16 cellular contexts compared by ENCODE assay signal in genomic region chr5:55102345-55102744, GRCh38. TPM values are rescaled to one million over a fixed set of nuclear protein-coding genes. Genes with fewer than 3 reads are reported as not detected.
DNase-seq lines count a peak whose midpoint lies in the region; ATAC-seq, FAIRE-seq and TF ChIP-seq lines count a peak whose summit lies in the region.
"Had no signal": no experiment of that assay in that cellular context is flagged by ENCODE, and none has a peak within 500 bp of the region (broad histone marks: within the 10 kb centered on the region; RNA-seq: fewer than 3 reads in every experiment).

GZMA (plus strand) TSS chr5:55102646; CDS start chr5:55102683, 37 bp downstream.

- H3K9me3 ChIP-seq in DND-41 (ENCODE audit: insufficient read depth, low read length, severe bottlenecking) = no peaks in the 10 kb centered on the region
- no peaks in the 10 kb centered on the region for H3K9me3 ChIP-seq in lower lobe of right lung
- H3K9me3 ChIP-seq in hepatocyte (ENCODE audit: low read depth) = no peaks in the 10 kb centered on the region
- H3K9me3 ChIP-seq: Caco-2, SJSA1 had no signal

- H3K4me3 ChIP-seq in DND-41 (ENCODE audit: low read depth in 1 of 2, low read length in 2 of 2) = peak within 1 kb of the TSS in 1 of 2 experiments; percentile 50; a peak in 2 of 4 replicates
- peak within 1 kb of the TSS; percentile 12 for H3K4me3 ChIP-seq in lower lobe of right lung
- no peak within 1 kb of the TSS for H3K4me3 ChIP-seq in hepatocyte
- H3K4me3 ChIP-seq: left ventricle myocardium inferior, SJSA1 had no signal

- peak within 1 kb of the TSS; percentile 38 for H3K4me3 Mint-ChIP-seq in activated T-cell treated with anti-CD3 and anti-CD28 coated beads, Interleukin-2, amount 50 U/mL, for 24 hours
- H3K4me3 Mint-ChIP-seq: type B pancreatic cell had no signal

- H3K27me3 ChIP-seq in DND-41 (ENCODE audit: insufficient read depth, low read length, poor library complexity) (no peaks in the 10 kb centered on the region), lower lobe of right lung (ENCODE audit: low read depth) (no peaks in the 10 kb centered on the region), hepatocyte (no peaks in the 10 kb centered on the region)
- H3K27me3 ChIP-seq: SJSA1 had no signal

- H3K4me1 Mint-ChIP-seq in activated T-cell treated with anti-CD3 and anti-CD28 coated beads, Interleukin-2, amount 50 U/mL, for 24 hours (ENCODE audit: low read depth) = peaks cover 71% of the 10 kb centered on the region

- no peaks in the 10 kb centered on the region for H3K9me2 ChIP-seq in hepatocyte (replicated peaks; ENCODE audit: insufficient read depth)

- H3K4me2 ChIP-seq in DND-41 (ENCODE audit: insufficient read depth, low read length) = peak within 1 kb of the TSS; percentile 70
- H3K4me2 ChIP-seq in hepatocyte = no peak within 1 kb of the TSS

- no peaks in the 10 kb centered on the region for H3K27me3 Mint-ChIP-seq in activated T-cell treated with anti-CD3 and anti-CD28 coated beads, Interleukin-2, amount 50 U/mL, for 24 hours

- peaks cover 23% of the 10 kb centered on the region for H3K9me3 Mint-ChIP-seq in activated T-cell treated with anti-CD3 and anti-CD28 coated beads, Interleukin-2, amount 50 U/mL, for 24 hours
- H3K9me3 Mint-ChIP-seq: type B pancreatic cell had no signal

- no peaks in the 10 kb centered on the region for H3K36me3 ChIP-seq in DND-41 (ENCODE audit: insufficient read depth, low read length)
- H3K36me3 ChIP-seq in lower lobe of right lung = no peaks in the 10 kb centered on the region
- no peaks in the 10 kb centered on the region for H3K36me3 ChIP-seq in hepatocyte (replicated peaks; ENCODE audit: insufficient read depth, low read depth)
- H3K36me3 ChIP-seq: left ventricle myocardium inferior, SJSA1 had no signal

- peak within 1 kb of the TSS; percentile 38 for H3K9ac ChIP-seq in DND-41 (ENCODE audit: low read depth, low read length)

- peaks cover 46% of the 10 kb centered on the region for H3K4me1 ChIP-seq in DND-41 (ENCODE audit: insufficient read depth, low read length)
- H3K4me1 ChIP-seq in lower lobe of right lung = no peaks in the 10 kb centered on the region
- H3K4me1 ChIP-seq in hepatocyte (ENCODE audit: insufficient read depth) = no peaks in the 10 kb centered on the region
- H3K4me1 ChIP-seq: Caco-2, left ventricle myocardium inferior, SJSA1 had no signal

- no peak within 1 kb of the TSS for H2AFZ ChIP-seq in DND-41 (ENCODE audit: low read depth, low read length)
- no peak within 1 kb of the TSS for H2AFZ ChIP-seq in hepatocyte

- TF ChIP-seq CTCF in DND-41 (IDR thresholded peaks at IDR 0.05; ENCODE audit: borderline replicate concordance, extremely low read depth, low read length, poor library complexity, severe bottlenecking) (peak; percentile 46), lower lobe of right lung (IDR thresholded peaks at IDR 0.05) (no peak), hepatocyte (IDR thresholded peaks at IDR 0.05; ENCODE audit: poor library complexity) (no peak)

- intact Hi-C loops in lower lobe of right lung (cut with DNase I) = no loop called here

- DNase-seq in DND-41 (peak; percentile 74), NOMO-1 treated with DMSO at 0.1 percent for 48 hours (lab: John Stamatoyannopoulos, UW; ENCODE audit: unreplicated experiment) (peak; percentile 87), lower lobe of right lung (no peak), hepatocyte (ENCODE audit: low spot score) (no peak), urothelium cell line (ENCODE audit: low spot score) (no peak), glomerular visceral epithelial cell (ENCODE audit: extremely low spot score) (no peak)
- DNase-seq in activated T-cell treated with anti-CD3 and anti-CD28 coated beads, Interleukin-2, amount 50 U/mL, for 24 hours = peak; percentile 44
- DNase-seq: Caco-2, left ventricle myocardium inferior, NCI-H446 had no signal

- peak within 1 kb of the TSS; percentile 79 for H3K27ac Mint-ChIP-seq in activated T-cell treated with anti-CD3 and anti-CD28 coated beads, Interleukin-2, amount 50 U/mL, for 24 hours
- H3K27ac Mint-ChIP-seq: type B pancreatic cell had no signal

- H4K20me1 ChIP-seq in DND-41 (ENCODE audit: insufficient read depth, low read length) = no peaks in the 10 kb centered on the region
- no peaks in the 10 kb centered on the region for H4K20me1 ChIP-seq in hepatocyte (ENCODE audit: insufficient read depth, poor library complexity, severe bottlenecking)

- 86% methylated on average over 3 of the region's 3 CpGs for WGBS in hepatocyte (ENCODE audit: low lambda C conversion rate, missing lambda C conversion rate)

- H3K36me3 Mint-ChIP-seq in activated T-cell treated with anti-CD3 and anti-CD28 coated beads, Interleukin-2, amount 50 U/mL, for 24 hours (ENCODE audit: low read depth) = peaks cover 18% of the 10 kb centered on the region
- H3K36me3 Mint-ChIP-seq: type B pancreatic cell had no signal

- H3K27ac ChIP-seq in DND-41 (ENCODE audit: low read length) (peak within 1 kb of the TSS; percentile 83), lower lobe of right lung (no peak within 1 kb of the TSS), hepatocyte (no peak within 1 kb of the TSS)
- H3K27ac ChIP-seq: left ventricle myocardium inferior, SJSA1 had no signal

- ATAC-seq in DND-41 (ENCODE audit: insufficient read depth, low read depth) = peak; percentile 89
- peak in 1 of 2 donors; percentile 28 for ATAC-seq in lower lobe of right lung
- ATAC-seq in HG03097 (IDR thresholded peaks at IDR 0.05; ENCODE audit: low FRiP score, unreplicated experiment) = no peak
- ATAC-seq: HCT116 had no signal

- FAIRE-seq in urothelium cell line (lab: Jason Lieb, UNC) = no peak
- FAIRE-seq: colon had no signal

- no peaks in the 10 kb centered on the region for H3K79me2 ChIP-seq in DND-41 (ENCODE audit: insufficient read depth, low read length)
- H3K79me2 ChIP-seq in hepatocyte = no peaks in the 10 kb centered on the region

RNA-seq across cellular contexts. Expression of gene GZMA, which starts in this region (rescaled TPM):
- 9.6 TPM for total RNA-seq in lower lobe of right lung
- total RNA-seq in hepatocyte = not detected in 2 replicates
- not detected in 2 replicates for polyA plus RNA-seq in hepatocyte
- total RNA-seq: Caco-2, MCF 10A, SJSA1 had no signal

Comparison
In these comparisons a context has a peak if more than half of its experiments do, and no peak if none do; other contexts are left out.
1. RNA of gene GZMA (total RNA-seq): 9.6 TPM in lower lobe of right lung (single experiment); not detected in hepatocyte; every median in the first group is over 10 times any median in the second.
2. DNase-seq: peak in DND-41 (single experiment), NOMO-1 treated with DMSO at 0.1 percent for 48 hours (single experiment) and activated T-cell treated with anti-CD3 and anti-CD28 coated beads, Interleukin-2, amount 50 U/mL, for 24 hours (single experiment); none in lower lobe of right lung (single experiment), hepatocyte (single experiment), urothelium cell line (single experiment) and glomerular visceral epithelial cell (single experiment).